Comparison of ENCODE assay signal across 8 cellular contexts in the genomic region with DNA sequence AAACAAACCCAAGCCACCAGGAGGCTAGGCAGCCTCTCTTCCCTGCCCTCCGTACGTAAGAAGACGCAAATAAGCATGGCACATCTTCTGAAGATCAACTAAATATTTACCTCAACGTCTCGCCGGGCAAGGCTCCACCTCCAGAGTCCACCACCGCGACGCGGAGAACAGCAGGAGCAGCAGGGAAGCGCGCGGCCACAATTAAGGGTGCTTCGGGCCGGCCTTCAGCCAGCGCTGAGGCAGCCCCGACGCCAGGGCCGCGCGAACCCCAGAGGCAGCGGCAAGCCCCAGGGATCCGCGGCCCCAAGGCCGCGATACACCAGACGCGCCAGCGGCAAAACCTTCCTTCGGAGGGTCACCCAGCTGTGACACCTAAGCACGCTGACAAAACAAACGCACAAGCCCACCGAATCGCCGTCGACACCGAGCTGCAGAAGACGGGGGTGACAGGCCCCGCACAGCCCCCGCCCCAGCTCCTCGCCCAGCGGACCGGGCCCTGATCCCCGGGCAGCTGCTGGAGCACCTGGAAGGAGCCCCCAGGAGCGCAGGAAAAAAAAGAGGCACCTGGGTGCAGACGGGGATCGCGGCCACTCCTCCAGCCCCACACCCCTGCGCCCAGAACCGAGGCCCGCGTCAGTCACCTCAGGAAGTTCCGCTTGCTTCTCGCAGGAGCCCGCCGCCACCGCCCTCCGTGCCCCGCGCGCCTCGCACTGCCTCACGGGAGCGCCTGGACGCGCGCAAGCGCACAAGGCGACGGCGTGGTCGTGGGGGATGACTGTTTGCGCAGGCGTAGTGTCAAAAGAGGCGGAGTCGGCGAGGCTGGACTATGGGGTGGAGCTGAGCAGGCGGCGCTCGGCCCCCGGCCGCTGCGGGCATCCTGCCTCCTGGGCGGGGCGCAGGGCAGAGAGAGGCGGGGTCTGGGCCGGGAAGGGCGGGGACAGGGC.
A peak's percentile ranks its signal among the peaks of the same experiment; 100 is the strongest.
DNase-seq lines count a peak whose midpoint lies in the region; ATAC-seq and TF ChIP-seq lines count a peak whose summit lies in the region.

A gene with protein sequence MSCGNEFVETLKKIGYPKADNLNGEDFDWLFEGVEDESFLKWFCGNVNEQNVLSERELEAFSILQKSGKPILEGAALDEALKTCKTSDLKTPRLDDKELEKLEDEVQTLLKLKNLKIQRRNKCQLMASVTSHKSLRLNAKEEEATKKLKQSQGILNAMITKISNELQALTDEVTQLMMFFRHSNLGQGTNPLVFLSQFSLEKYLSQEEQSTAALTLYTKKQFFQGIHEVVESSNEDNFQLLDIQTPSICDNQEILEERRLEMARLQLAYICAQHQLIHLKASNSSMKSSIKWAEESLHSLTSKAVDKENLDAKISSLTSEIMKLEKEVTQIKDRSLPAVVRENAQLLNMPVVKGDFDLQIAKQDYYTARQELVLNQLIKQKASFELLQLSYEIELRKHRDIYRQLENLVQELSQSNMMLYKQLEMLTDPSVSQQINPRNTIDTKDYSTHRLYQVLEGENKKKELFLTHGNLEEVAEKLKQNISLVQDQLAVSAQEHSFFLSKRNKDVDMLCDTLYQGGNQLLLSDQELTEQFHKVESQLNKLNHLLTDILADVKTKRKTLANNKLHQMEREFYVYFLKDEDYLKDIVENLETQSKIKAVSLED (minus strand): TSS at position 712 of the 944 bp plus-strand sequence. CDS start 1,175 bp downstream, outside the sequence.
A gene (minus strand): TSS at position 712 of the 944 bp plus-strand sequence. CDS start 12,890 bp downstream, outside the sequence.

- DNase-seq in AG09319 (ENCODE audit: extremely low read depth, low read depth), result peak; percentile 93
- DNase-seq in NCI-H345 treated with DMSO at 0.1 percent for 48 hours (lab: John Stamatoyannopoulos, UW; ENCODE audit: unreplicated experiment), result peak; percentile 83
- DNase-seq in cerebellar nuclear complex (lab: John Stamatoyannopoulos, UW), result peak; percentile 89 to 91
- DNase-seq in kidney glomerular epithelial cell (lab: John Stamatoyannopoulos, UW), result peak; percentile 95
- peak; percentile 99 for DNase-seq in stimulated activated CD4-positive, alpha-beta T cell treated with anti-CD3 and anti-CD28 coated beads, Interleukin-15, amount 100 ng/mL, for 48 hours (ENCODE audit: low read depth in 2 of 2)

- peak; percentile 96 for ATAC-seq in GM19025 (IDR thresholded peaks at IDR 0.05; ENCODE audit: low read depth, unreplicated experiment)
- peak; percentile 91 for ATAC-seq in HG03280 (IDR thresholded peaks at IDR 0.05; ENCODE audit: unreplicated experiment)
- peak; percentile 89 to 91 for ATAC-seq in activated CD4-positive, CD25-positive, alpha-beta regulatory T cell treated with anti-CD3 and anti-CD28 coated beads, Interleukin-2, amount 50 U/mL, for 24 hours

- no peak; the same call in 1 of the 2 replicates for TF ChIP-seq CTCF in AG09319 (IDR thresholded peaks at IDR 0.05; ENCODE audit: low read depth, low read length)

Comparison
In these comparisons a context has a peak if more than half of its experiments do, and no peak if none do; other contexts are left out.
1. Peak in every context shown above with its lines: DNase-seq and ATAC-seq.